In genomic region chr2:200578778-200579177, GRCh38 we compare ENCODE assay signal across 8 cellular contexts. TPM values are rescaled to one million over a fixed set of nuclear protein-coding genes. Genes with fewer than 3 reads are reported as not detected.
A peak's percentile ranks its signal among the peaks of the same experiment; 100 is the strongest.
DNase-seq lines count a peak whose midpoint lies in the region; ATAC-seq lines count a peak whose summit lies in the region.

No MANE protein-coding gene starts in this region.

- DNase-seq in Caki2 (ENCODE audit: low read depth) (peak; percentile 18), HS-27A (ENCODE audit: low read depth) (peak; percentile 30), adipocyte (ENCODE audit: low read depth) (peak; percentile 28), medulla oblongata (ENCODE audit: extremely low spot score) (peak; percentile 6), NCI-H2107 (lab: John Stamatoyannopoulos, UW) (no peak), NCI-H2107 treated with DMSO at 0.1 percent for 48 hours (lab: John Stamatoyannopoulos, UW; ENCODE audit: unreplicated experiment) (no peak)
- no peak for DNase-seq in stimulated activated CD4-positive, alpha-beta T cell treated with anti-CD3 and anti-CD28 coated beads, Interleukin-15, amount 100 ng/mL, for 24 hours

- ATAC-seq in GM18861 (IDR thresholded peaks at IDR 0.05; ENCODE audit: unreplicated experiment), result no peak

- H3K36me3 ChIP-seq in adipocyte (ENCODE audit: control insufficient read depth, insufficient read depth, low read length, severe bottlenecking), result no peaks in the 10 kb centered on the region

- H3K9ac ChIP-seq in adipocyte (ENCODE audit: low read length), result no peak overlapping the region

- H3K4me1 ChIP-seq in adipocyte (ENCODE audit: control insufficient read depth, insufficient read depth, low read length), result no peaks in the 10 kb centered on the region

- H3K9me3 ChIP-seq in adipocyte (ENCODE audit: control insufficient read depth, low read length), result no peaks in the 10 kb centered on the region

- in situ Hi-C loops in Caki2 (cut with HindIII; ENCODE audit: low pct_unique_long_range_greater_than_20kb, low sequenced_read_pairs), result no loop called here

- no peak overlapping the region for H3K4me3 ChIP-seq in adipocyte (ENCODE audit: low read length)

- H3K27me3 ChIP-seq in adipocyte (replicated peaks; ENCODE audit: control insufficient read depth, insufficient read depth, low read length), result no peaks in the 10 kb centered on the region

RNA-seq across cellular contexts. Expression of gene AOX1, which starts 7.0 kb away (rescaled TPM):
- 0.14 TPM in 1 of 2 replicates, not detected in the other for total RNA-seq in Caki2 (2014; rRNA removed; shearing (Covaris generic); ENCODE audit: low replicate concordance)

RNA-seq across cellular contexts. Expression of gene SGO2, which starts 52.8 kb away (rescaled TPM):
- 5.2 and 7.1 TPM in 2 replicates for total RNA-seq in Caki2 (2014; rRNA removed; shearing (Covaris generic); ENCODE audit: low replicate concordance)

Comparison
In these comparisons a context has a peak if more than half of its experiments do, and no peak if none do; other contexts are left out.
1. DNase-seq: peak in Caki2 (single experiment), HS-27A (single experiment), adipocyte (single experiment) and medulla oblongata (single experiment); none in stimulated activated CD4-positive, alpha-beta T cell treated with anti-CD3 and anti-CD28 coated beads, Interleukin-15, amount 100 ng/mL, for 24 hours (single experiment), NCI-H2107 (single experiment) and NCI-H2107 treated with DMSO at 0.1 percent for 48 hours (single experiment).